8 cellular contexts compared by ENCODE assay signal in genomic region chr16:85350973-85351372, GRCh38.
DNase-seq lines count a peak whose midpoint lies in the region; ATAC-seq, FAIRE-seq and TF ChIP-seq lines count a peak whose summit lies in the region.

No MANE protein-coding gene starts in this region.

- no peaks in the 10 kb centered on the region for H3K36me3 Mint-ChIP-seq in activated T-helper 2 cell treated with anti-CD3 and anti-CD28 coated beads, Interferon-gamma antibody, Interleukin-2, Interleukin-4, amounts not matched to agents 10 μg/mL and 5 μg/mL and 100 μg/mL, durations not matched to agents 14 hours and 24 hours and 36 hours (ENCODE audit: low read depth)

- POLR2A ChIA-PET in RWPE1 (lab: Yijun Ruan, JAX; ENCODE audit: low non-redundant PET), result no interaction called here

- no peaks in the 10 kb centered on the region for H3K9me3 Mint-ChIP-seq in activated T-helper 2 cell treated with anti-CD3 and anti-CD28 coated beads, Interferon-gamma antibody, Interleukin-2, Interleukin-4, amounts not matched to agents 10 μg/mL and 5 μg/mL and 100 μg/mL, durations not matched to agents 14 hours and 24 hours and 36 hours

- TF ChIP-seq CTCF in RWPE1 (conservative IDR thresholded peaks at IDR 0.05; ENCODE audit: low read depth) (no peak), fibroblast of the aortic adventitia (IDR thresholded peaks at IDR 0.05; ENCODE audit: insufficient read depth, low read length) (no peak)

- TF ChIP-seq POLR2A in GM12891 (IDR thresholded peaks at IDR 0.05; ENCODE audit: low read depth, low read length), result no peak

- DNase-seq in HT-29 (ENCODE audit: low spot score) (peak; percentile 91), RWPE1 (ENCODE audit: low spot score) (peak; percentile 95), fibroblast of the aortic adventitia (ENCODE audit: low read depth) (peak; percentile 90), pons (ENCODE audit: low spot score) (peak; percentile 99), GM12891 (ENCODE audit: insufficient read length, low spot score) (no peak)
- no peak for DNase-seq in activated T-helper 2 cell treated with anti-CD3 and anti-CD28 coated beads, Interferon-gamma antibody, Interleukin-2, Interleukin-4, amounts not matched to agents 10 μg/mL and 5 μg/mL and 100 μg/mL, durations not matched to agents 14 hours and 24 hours and 36 hours (ENCODE audit: low spot score)

- H3K4me1 Mint-ChIP-seq in activated T-helper 2 cell treated with anti-CD3 and anti-CD28 coated beads, Interferon-gamma antibody, Interleukin-2, Interleukin-4, amounts not matched to agents 10 μg/mL and 5 μg/mL and 100 μg/mL, durations not matched to agents 14 hours and 24 hours and 36 hours (ENCODE audit: low read depth), result no peaks in the 10 kb centered on the region

- no peak overlapping the region for H3K27ac Mint-ChIP-seq in activated T-helper 2 cell treated with anti-CD3 and anti-CD28 coated beads, Interferon-gamma antibody, Interleukin-2, Interleukin-4, amounts not matched to agents 10 μg/mL and 5 μg/mL and 100 μg/mL, durations not matched to agents 14 hours and 24 hours and 36 hours

- no peak overlapping the region for H3K4me3 ChIP-seq in fibroblast of the aortic adventitia (ENCODE audit: low read depth, low read length)

- no peak for FAIRE-seq in GM12891 (lab: Jason Lieb, UNC)

- ATAC-seq in GM18502 (IDR thresholded peaks at IDR 0.05; ENCODE audit: poor library complexity, unreplicated experiment) (no peak), GM21529 (IDR thresholded peaks at IDR 0.05; ENCODE audit: unreplicated experiment) (no peak)

- H3K27me3 Mint-ChIP-seq in activated T-helper 2 cell treated with anti-CD3 and anti-CD28 coated beads, Interferon-gamma antibody, Interleukin-2, Interleukin-4, amounts not matched to agents 10 μg/mL and 5 μg/mL and 100 μg/mL, durations not matched to agents 14 hours and 24 hours and 36 hours (ENCODE audit: low read depth), result no peaks in the 10 kb centered on the region

- peak overlapping the region; percentile 72 for H3K27ac ChIP-seq in RWPE1

- intact Hi-C loops in activated T-helper 2 cell treated with anti-CD3 and anti-CD28 coated beads, Interferon-gamma antibody, Interleukin-2, Interleukin-4, amounts not matched to agents 10 μg/mL and 5 μg/mL and 100 μg/mL, durations not matched to agents 14 hours and 24 hours and 36 hours (cut with micrococcal nuclease), result no loop called here

- no peak overlapping the region for H3K4me3 Mint-ChIP-seq in activated T-helper 2 cell treated with anti-CD3 and anti-CD28 coated beads, Interferon-gamma antibody, Interleukin-2, Interleukin-4, amounts not matched to agents 10 μg/mL and 5 μg/mL and 100 μg/mL, durations not matched to agents 14 hours and 24 hours and 36 hours (ENCODE audit: low read depth)

- CTCF ChIA-PET in RWPE1 (lab: Yijun Ruan, JAX), result interaction anchor here (0.7 to 1.0 kb wide), 3 partner anchors 11 to 207 kb away, joined by 3 read pairs; no protein-coding TSS in a partner anchor

TF ChIP-seq in GM12891, 5 proteins besides CTCF, POLR2A, EP300 and RAD21:
- no peak for TF ChIP-seq POU2F2 (IDR thresholded peaks at IDR 0.05; ENCODE audit: low read depth, low read length)
- no peak for TF ChIP-seq POLR2AphosphoS5 (IDR thresholded peaks at IDR 0.05; ENCODE audit: low read depth, low read length)
- no peak for TF ChIP-seq TAF1 (IDR thresholded peaks at IDR 0.05; ENCODE audit: low read depth, low read length)
- no peak for TF ChIP-seq SPI1 (IDR thresholded peaks at IDR 0.05; ENCODE audit: low read depth, low read length)
- TF ChIP-seq PAX5 (IDR thresholded peaks at IDR 0.05; ENCODE audit: insufficient read depth, low read length, severe bottlenecking), result no peak

Comparison
In these comparisons a context has a peak if more than half of its experiments do, and no peak if none do; other contexts are left out.
1. DNase-seq: peak in HT-29 (single experiment), RWPE1 (single experiment), fibroblast of the aortic adventitia (single experiment) and pons (single experiment); none in GM12891 (single experiment) and activated T-helper 2 cell treated with anti-CD3 and anti-CD28 coated beads, Interferon-gamma antibody, Interleukin-2, Interleukin-4, amounts not matched to agents 10 μg/mL and 5 μg/mL and 100 μg/mL, durations not matched to agents 14 hours and 24 hours and 36 hours (single experiment).